ENCODE assay signal across 8 cellular contexts in genomic region chr3:23945653-23945902, GRCh38. TPM values are rescaled to one million over a fixed set of nuclear protein-coding genes. Genes with fewer than 3 reads are reported as not detected.
A peak's percentile ranks its signal among the peaks of the same experiment; 100 is the strongest.
DNase-seq lines count a peak whose midpoint lies in the region; ATAC-seq and TF ChIP-seq lines count a peak whose summit lies in the region.

No MANE protein-coding gene starts in this region.

- no peak overlapping the region for H3K4me3 Mint-ChIP-seq in chondrocyte (ENCODE audit: unreplicated experiment)

- H3K27me3 ChIP-seq in GM06990 (replicated peaks; ENCODE audit: control insufficient read depth, insufficient read depth, low read length) (no peaks in the 10 kb centered on the region), SJSA1 (replicated peaks) (no peaks in the 10 kb centered on the region), gastrocnemius medialis (no peaks in the 10 kb centered on the region)

- no peaks in the 10 kb centered on the region for H3K9me3 Mint-ChIP-seq in chondrocyte (ENCODE audit: low read depth)

- H3K27ac Mint-ChIP-seq in chondrocyte (ENCODE audit: unreplicated experiment) = no peak overlapping the region

- H3K9me3 ChIP-seq in SJSA1 (replicated peaks) = no peaks in the 10 kb centered on the region
- H3K9me3 ChIP-seq in gastrocnemius medialis = no peaks in the 10 kb centered on the region

- H3K36me3 Mint-ChIP-seq in chondrocyte (ENCODE audit: low read depth) = no peaks in the 10 kb centered on the region

- intact Hi-C loops in gastrocnemius medialis (cut with DNase I; ENCODE audit: low total_unique reads) = loop anchor here (1.0 to 5.0 kb wide), 5 partner anchors 28 to 743 kb away; partner anchors contain the start of genes RPL15 and THRB

- H3K36me3 ChIP-seq in GM06990 (ENCODE audit: control insufficient read depth, insufficient read depth, low read length) = no peaks in the 10 kb centered on the region
- peaks cover 31% of the 10 kb centered on the region for H3K36me3 ChIP-seq in SJSA1
- H3K36me3 ChIP-seq in gastrocnemius medialis = no peaks in the 10 kb centered on the region

- ATAC-seq in gastrocnemius medialis (no peak), HG03354 (IDR thresholded peaks at IDR 0.05; ENCODE audit: poor library complexity, severe bottlenecking, unreplicated experiment) (no peak)

- in situ Hi-C loops in gastrocnemius medialis (cut with MboI; ENCODE audit: low sequenced_read_pairs in 4 of 4) = no loop called here

- H3K4me1 ChIP-seq in SJSA1 (replicated peaks) = peaks cover 50% of the 10 kb centered on the region
- peaks cover 56 to 59% of the 10 kb centered on the region in 2 donors for H3K4me1 ChIP-seq in gastrocnemius medialis

- peaks cover 43% of the 10 kb centered on the region for H3K4me1 Mint-ChIP-seq in chondrocyte (ENCODE audit: low read depth)

- TF ChIP-seq CTCF in GM06990 (IDR thresholded peaks at IDR 0.05; ENCODE audit: insufficient read depth, low read length, poor library complexity, severe bottlenecking) (no peak), fibroblast of villous mesenchyme (IDR thresholded peaks at IDR 0.05; ENCODE audit: insufficient read depth, low read depth, low read length) (no peak), gastrocnemius medialis (IDR thresholded peaks at IDR 0.05 in 4 of 5, conservative IDR thresholded peaks at IDR 0.05 in 1 of 5) (no peak), chondrocyte (IDR thresholded peaks at IDR 0.05) (no peak)

- TF ChIP-seq POLR2A in gastrocnemius medialis (IDR thresholded peaks at IDR 0.05) = peak in 1 of 2 donors; percentile 66
- no peak for TF ChIP-seq POLR2A in erythroblast (IDR thresholded peaks at IDR 0.05; ENCODE audit: low read length)

- H3K27ac ChIP-seq in SJSA1 (peak overlapping the region; percentile 93), gastrocnemius medialis (peak overlapping the region; percentile 90 to 97 (median 94))

- peak overlapping the region; percentile 87 for H3K4me3 ChIP-seq in GM06990 (replicated peaks; ENCODE audit: low read depth, low read length)
- H3K4me3 ChIP-seq in SJSA1 = peak overlapping the region; percentile 81
- peak overlapping the region; percentile 78 for H3K4me3 ChIP-seq in fibroblast of villous mesenchyme (ENCODE audit: low read depth, low read length)
- H3K4me3 ChIP-seq in gastrocnemius medialis = peak overlapping the region; percentile 71 to 81 (median 78)

- DNase-seq in GM06990 (ENCODE audit: extremely low read depth, insufficient read length) (no peak), SJSA1 (ENCODE audit: low read depth in 1 of 2, low spot score in 2 of 2) (no peak), fibroblast of villous mesenchyme (ENCODE audit: low read depth) (no peak), gastrocnemius medialis (no peak), chondrocyte (ENCODE audit: low spot score) (no peak), erythroblast (lab: John Stamatoyannopoulos, UW) (no peak), mucosa of gallbladder (ENCODE audit: low spot score) (no peak)

- H3K27me3 Mint-ChIP-seq in chondrocyte (ENCODE audit: low read depth) = no peaks in the 10 kb centered on the region

RNA-seq across cellular contexts. Expression of gene NR1D2, which starts 0.5 kb away (rescaled TPM):
- 23.4 and 37.2 TPM in 2 replicates for total RNA-seq in SJSA1 (2014; rRNA removed; shearing (Covaris generic))
- 27.4 and 35.8 TPM in 2 replicates for total RNA-seq in fibroblast of villous mesenchyme
- 10 to 100 TPM; 27.1 to 62.7 (median 51.2) TPM for total RNA-seq in gastrocnemius medialis
- total RNA-seq in chondrocyte = 14.7 to 19.8 TPM (median 19.6 TPM) in 3 replicates
- 51.8 TPM for total RNA-seq in mucosa of gallbladder

RNA-seq across cellular contexts. Expression of gene RPL15, which starts 28.6 kb away (rescaled TPM):
- 846 and 1,877 TPM in 2 replicates for total RNA-seq in SJSA1 (2014; rRNA removed; shearing (Covaris generic))
- total RNA-seq in fibroblast of villous mesenchyme (1,700 and 1,935 TPM in 2 replicates), gastrocnemius medialis (1,000 to 10,000 TPM; 1,370 to 1,628 (median 1,557) TPM), chondrocyte (1,295 to 1,411 TPM (median 1,362 TPM) in 3 replicates), mucosa of gallbladder (1,351 TPM)

RNA-seq across cellular contexts. Expression of gene NKIRAS1, which starts 28.8 kb away (rescaled TPM):
- 10.2 and 18.1 TPM in 2 replicates for total RNA-seq in SJSA1 (2014; rRNA removed; shearing (Covaris generic))
- 13.9 and 28.1 TPM in 2 replicates for total RNA-seq in fibroblast of villous mesenchyme
- 10 to 100 TPM; 25.1 to 42.1 (median 34.7) TPM for total RNA-seq in gastrocnemius medialis
- 13.2 to 15.5 TPM (median 13.6 TPM) in 3 replicates for total RNA-seq in chondrocyte
- 11.0 TPM for total RNA-seq in mucosa of gallbladder
